Comparison of ENCODE assay signal across 1 cellular context in the genomic region with DNA sequence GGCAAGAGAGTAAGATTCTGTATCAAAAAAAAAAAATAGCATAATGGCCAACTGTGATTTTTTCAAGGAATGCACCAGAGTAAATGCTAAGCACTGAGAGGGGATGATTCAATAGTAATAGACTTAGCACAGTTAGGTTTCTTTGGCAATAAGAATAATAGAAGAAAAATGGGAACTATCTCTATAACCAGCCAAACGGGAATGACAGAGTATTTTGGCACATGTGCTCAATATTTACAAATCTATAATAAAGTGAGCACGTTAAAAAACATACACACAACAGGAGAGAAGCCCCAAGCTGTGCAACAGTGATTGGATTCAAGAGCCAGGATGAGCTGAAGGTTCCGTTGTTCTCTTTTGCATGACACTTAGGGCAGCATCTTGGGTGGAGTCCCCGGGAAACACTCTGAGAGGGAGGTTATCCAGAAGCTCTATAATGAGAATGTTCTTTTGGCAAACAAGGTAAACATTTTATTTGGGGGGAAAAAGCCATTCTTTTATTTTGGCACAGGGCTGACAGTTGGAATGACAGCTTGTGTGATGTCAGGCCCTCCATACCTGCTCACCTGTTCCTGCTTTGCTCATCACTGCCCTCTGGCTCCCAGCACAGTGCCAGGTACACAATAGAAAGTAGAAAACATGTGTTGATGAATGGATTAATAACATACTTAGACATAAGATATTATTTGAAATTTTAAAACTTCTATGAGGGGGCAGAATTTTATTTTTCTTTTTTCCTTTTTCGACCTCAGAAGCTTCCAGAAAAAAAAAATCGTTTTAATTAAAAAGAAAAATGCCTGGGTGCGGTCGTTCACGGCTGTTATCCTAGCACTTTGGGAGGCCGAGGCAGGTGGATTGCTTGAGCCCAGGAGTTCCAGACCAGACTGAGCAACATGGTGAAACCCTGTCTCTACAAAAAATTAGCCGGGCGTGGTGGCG.
TF ChIP-seq lines count a peak whose summit lies in the region.

No MANE protein-coding gene starts in this region.

TF ChIP-seq in K562, 482 proteins besides CTCF, POLR2A, EP300 and RAD21:
- TF ChIP-seq KDM5B (IDR thresholded peaks at IDR 0.05; ENCODE audit: insufficient replicate concordance, low read depth, low read length) = no peak
- TF ChIP-seq HCFC1 (IDR thresholded peaks at IDR 0.05; ENCODE audit: low read depth, low read length) = no peak
- TF ChIP-seq, protein P1, sequence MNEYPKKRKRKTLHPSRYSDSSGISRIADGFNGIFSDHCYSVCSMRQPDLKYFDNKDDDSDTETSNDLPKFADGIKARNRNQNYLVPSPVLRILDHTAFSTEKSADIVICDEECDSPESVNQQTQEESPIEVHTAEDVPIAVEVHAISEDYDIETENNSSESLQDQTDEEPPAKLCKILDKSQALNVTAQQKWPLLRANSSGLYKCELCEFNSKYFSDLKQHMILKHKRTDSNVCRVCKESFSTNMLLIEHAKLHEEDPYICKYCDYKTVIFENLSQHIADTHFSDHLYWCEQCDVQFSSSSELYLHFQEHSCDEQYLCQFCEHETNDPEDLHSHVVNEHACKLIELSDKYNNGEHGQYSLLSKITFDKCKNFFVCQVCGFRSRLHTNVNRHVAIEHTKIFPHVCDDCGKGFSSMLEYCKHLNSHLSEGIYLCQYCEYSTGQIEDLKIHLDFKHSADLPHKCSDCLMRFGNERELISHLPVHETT (CRISPR knock-in tag; conservative IDR thresholded peaks at IDR 0.05 in 1 of 2, IDR thresholded peaks at IDR 0.05 in 1 of 2) = no peak
- TF ChIP-seq NCOA1 (IDR thresholded peaks at IDR 0.05; ENCODE audit: low read depth) = no peak
- TF ChIP-seq, protein P2, sequence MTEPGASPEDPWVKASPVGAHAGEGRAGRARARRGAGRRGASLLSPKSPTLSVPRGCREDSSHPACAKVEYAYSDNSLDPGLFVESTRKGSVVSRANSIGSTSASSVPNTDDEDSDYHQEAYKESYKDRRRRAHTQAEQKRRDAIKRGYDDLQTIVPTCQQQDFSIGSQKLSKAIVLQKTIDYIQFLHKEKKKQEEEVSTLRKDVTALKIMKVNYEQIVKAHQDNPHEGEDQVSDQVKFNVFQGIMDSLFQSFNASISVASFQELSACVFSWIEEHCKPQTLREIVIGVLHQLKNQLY (CRISPR knock-in tag; conservative IDR thresholded peaks at IDR 0.05) = no peak
- TF ChIP-seq NR4A1 (CRISPR knock-in tag; IDR thresholded peaks at IDR 0.05) = no peak
- no peak for TF ChIP-seq NR4A1 (tag; IDR thresholded peaks at IDR 0.05)
- TF ChIP-seq FOXM1 (IDR thresholded peaks at IDR 0.05; ENCODE audit: low read depth) = no peak
- no peak for TF ChIP-seq FOXM1 (CRISPR knock-in tag; IDR thresholded peaks at IDR 0.05; ENCODE audit: low read depth)
- TF ChIP-seq ZNF583 (CRISPR knock-in tag; IDR thresholded peaks at IDR 0.05) = no peak
